ENCODE assay signal across 9 cellular contexts in the genomic region with DNA sequence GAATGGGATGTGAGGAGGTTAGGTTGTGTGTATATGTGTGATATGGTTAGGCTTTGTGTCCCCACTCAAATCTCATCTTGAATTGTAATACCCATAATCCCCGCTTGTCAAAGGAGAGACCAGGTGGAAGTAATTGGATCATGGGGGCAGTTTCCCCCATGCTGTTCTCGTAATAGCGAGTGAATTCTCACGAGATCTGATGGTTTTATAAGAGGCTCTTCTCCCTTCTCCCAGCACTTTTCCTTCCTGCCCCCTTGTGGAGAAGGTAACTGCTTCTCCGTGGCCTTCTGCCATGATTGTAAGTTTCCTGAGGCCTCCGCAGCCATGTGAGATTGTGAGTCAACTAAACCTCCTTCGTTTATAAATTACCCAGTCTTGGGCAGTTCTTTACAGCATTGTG. TPM values are rescaled to one million over a fixed set of nuclear protein-coding genes. Genes with fewer than 3 reads are reported as not detected.
A peak's percentile ranks its signal among the peaks of the same experiment; 100 is the strongest.
DNase-seq lines count a peak whose midpoint lies in the region; ATAC-seq and TF ChIP-seq lines count a peak whose summit lies in the region.
"Had no signal": no experiment of that assay in that cellular context is flagged by ENCODE, and none has a peak within 500 bp of the region (broad histone marks: within the 10 kb centered on the region; RNA-seq: fewer than 3 reads in every experiment).

No MANE protein-coding gene starts in this region.

- H3K79me2 ChIP-seq in smooth muscle cell (ENCODE audit: low read depth): no peaks in the 10 kb centered on the region

- H4K20me1 ChIP-seq in smooth muscle cell (ENCODE audit: low read depth): no peaks in the 10 kb centered on the region

- H3K9me3 ChIP-seq in SK-N-MC (ENCODE audit: low read depth, low read length) (no peaks in the 10 kb centered on the region), smooth muscle cell (replicated peaks; ENCODE audit: low read depth) (no peaks in the 10 kb centered on the region)

- H3K4me2 ChIP-seq in smooth muscle cell: no peak overlapping the region

- H3K9ac ChIP-seq in SK-N-MC (ENCODE audit: insufficient read length) (no peak overlapping the region), smooth muscle cell (ENCODE audit: low read depth) (no peak overlapping the region)

- no peak overlapping the region for H2AFZ ChIP-seq in smooth muscle cell (ENCODE audit: low read depth)

- H3K27me3 ChIP-seq in smooth muscle cell (ENCODE audit: low read depth): no peaks in the 10 kb centered on the region
- H3K27me3 ChIP-seq: foreskin keratinocyte had no signal

- H3K4me1 ChIP-seq in smooth muscle cell (ENCODE audit: low read depth): peaks cover 3% of the 10 kb centered on the region
- H3K4me1 ChIP-seq: foreskin keratinocyte had no signal

- 87% methylated on average over 7 of the region's 7 CpGs for WGBS in smooth muscle cell (ENCODE audit: low lambda C conversion rate)

- no peaks in the 10 kb centered on the region for H3F3A ChIP-seq in smooth muscle cell (ENCODE audit: low read depth)

- H3K27ac ChIP-seq in SK-N-MC (no peak overlapping the region), smooth muscle cell (ENCODE audit: low read depth) (no peak overlapping the region)

- ATAC-seq in GM21528 (IDR thresholded peaks at IDR 0.05; ENCODE audit: low FRiP score, unreplicated experiment): no peak
- no peak for ATAC-seq in GM18519 (IDR thresholded peaks at IDR 0.05; ENCODE audit: low FRiP score, unreplicated experiment)
- ATAC-seq in HG03442 (IDR thresholded peaks at IDR 0.05; ENCODE audit: unreplicated experiment): no peak

- TF ChIP-seq CTCF in fibroblast of mammary gland (conservative IDR thresholded peaks at IDR 0.05; ENCODE audit: control insufficient read depth, insufficient read depth, low read depth, low read length) (no peak), smooth muscle cell (IDR thresholded peaks at IDR 0.05; ENCODE audit: borderline replicate concordance, insufficient read depth, poor library complexity, severe bottlenecking) (no peak)

- H3K36me3 ChIP-seq in SK-N-MC (ENCODE audit: insufficient read depth, low read length): no peaks in the 10 kb centered on the region
- H3K36me3 ChIP-seq in smooth muscle cell (ENCODE audit: low read depth): no peaks in the 10 kb centered on the region

- H3K4me3 ChIP-seq in SK-N-MC: peak overlapping the region; percentile 86; the same call in 1 of the 2 replicates
- H3K4me3 ChIP-seq in fibroblast of mammary gland (ENCODE audit: control insufficient read depth, low read depth, low read length): no peak overlapping the region
- peak overlapping the region; percentile 81 for H3K4me3 ChIP-seq in smooth muscle cell

- DNase-seq in DMS53 (lab: John Stamatoyannopoulos, UW) (peak; percentile 41), DMS53 treated with DMSO at 0.1 percent for 48 hours (lab: John Stamatoyannopoulos, UW; ENCODE audit: unreplicated experiment) (no peak), SK-N-MC (ENCODE audit: low read depth, low spot score) (no peak), fibroblast of mammary gland (ENCODE audit: low read depth) (peak; percentile 29), smooth muscle cell (lab: John Stamatoyannopoulos, UW; ENCODE audit: unreplicated experiment) (no peak)

RNA-seq across cellular contexts. Expression of gene NPVF, which starts 47.3 kb away (rescaled TPM):
- total RNA-seq in smooth muscle cell: not detected in 2 replicates
- not detected in 2 replicates for polyA plus RNA-seq in smooth muscle cell
- total RNA-seq: foreskin keratinocyte had no signal
- polyA plus RNA-seq: foreskin keratinocyte had no signal

RNA-seq across cellular contexts. Expression of gene CYCS, which starts 55.9 kb away (rescaled TPM):
- total RNA-seq in smooth muscle cell: 80.8 and 100 TPM in 2 replicates
- 145 and 154 TPM in 2 replicates for polyA plus RNA-seq in smooth muscle cell

Comparison
In these comparisons a context has a peak if more than half of its experiments do, and no peak if none do; other contexts are left out.
1. DNase-seq: peak in DMS53 (single experiment) and fibroblast of mammary gland (single experiment); none in DMS53 treated with DMSO at 0.1 percent for 48 hours (single experiment), SK-N-MC (single experiment) and smooth muscle cell (single experiment).